In genomic region chr22:39450258-39450955, GRCh38 we compare ENCODE assay signal across 18 cellular contexts. TPM values are rescaled to one million over a fixed set of nuclear protein-coding genes. Genes with fewer than 3 reads are reported as not detected.
DNase-seq lines count a peak whose midpoint lies in the region; ATAC-seq, FAIRE-seq and TF ChIP-seq lines count a peak whose summit lies in the region.
"Had no signal": no experiment of that assay in that cellular context is flagged by ENCODE, and none has a peak within 500 bp of the region (broad histone marks: within the 10 kb centered on the region; RNA-seq: fewer than 3 reads in every experiment).

No MANE protein-coding gene starts in this region.

- H3K4me1 ChIP-seq in OCI-LY7 (ENCODE audit: insufficient read depth, low read length, poor library complexity, severe bottlenecking): peaks cover 78% of the 10 kb centered on the region
- H3K4me1 ChIP-seq in adrenal gland (replicated peaks in 1 of 2): no peaks in the 10 kb centered on the region

- no peak for ATAC-seq in activated CD8-positive, alpha-beta T cell treated with anti-CD3 and anti-CD28 coated beads, Interleukin-2, amount 10 ng/mL, durations not matched to agents 7 days and 5 days
- ATAC-seq in activated CD8-positive, alpha-beta T cell treated with anti-CD3 and anti-CD28 coated beads for 36 hours: no peak
- ATAC-seq in memory B cell (ENCODE audit: low read depth) (no peak), GM18861 (IDR thresholded peaks at IDR 0.05; ENCODE audit: unreplicated experiment) (no peak)
- ATAC-seq in activated naive CD8-positive, alpha-beta T cell treated with anti-CD3 and anti-CD28 coated beads, Interleukin-2, amount 50 U/mL, for 24 hours: no peak

- intact Hi-C loops in activated CD8-positive, alpha-beta T cell treated with anti-CD3 and anti-CD28 coated beads for 36 hours (cut with micrococcal nuclease): no loop called here
- intact Hi-C loops in OCI-LY7 (cut with micrococcal nuclease; ENCODE audit: unreplicated experiment) (no loop called here), adrenal gland (cut with DNase I) (no loop called here)

- no peak for DNase-seq in activated CD8-positive, alpha-beta T cell treated with anti-CD3 and anti-CD28 coated beads, Interleukin-2, amount 10 ng/mL, durations not matched to agents 7 days and 5 days
- DNase-seq in activated CD8-positive, alpha-beta T cell treated with anti-CD3 and anti-CD28 coated beads for 36 hours: no peak
- no peak for DNase-seq in OCI-LY7 (ENCODE audit: low spot score)
- no peak for DNase-seq in memory B cell (ENCODE audit: low spot score in 2 of 2)
- no peak for DNase-seq in urothelium cell line (ENCODE audit: low spot score)
- no peak for DNase-seq in activated naive CD8-positive, alpha-beta T cell treated with anti-CD3 and anti-CD28 coated beads, Interleukin-2, amount 50 U/mL, for 24 hours
- DNase-seq in adrenal gland: no peak
- DNase-seq: 8988T, KBM-7, MG63, NCI-H1105 treated with DMSO at 0.1 percent for 48 hours, NCI-H187, NCI-H82, SJCRH30 had no signal

- H3K27ac Mint-ChIP-seq in activated CD8-positive, alpha-beta T cell treated with anti-CD3 and anti-CD28 coated beads, Interleukin-2, amount 10 ng/mL, durations not matched to agents 7 days and 5 days: peak overlapping the region; percentile 97
- no peak overlapping the region for H3K27ac Mint-ChIP-seq in activated CD8-positive, alpha-beta T cell treated with anti-CD3 and anti-CD28 coated beads for 36 hours
- H3K27ac Mint-ChIP-seq in memory B cell: no peak overlapping the region
- no peak overlapping the region for H3K27ac Mint-ChIP-seq in activated naive CD8-positive, alpha-beta T cell treated with anti-CD3 and anti-CD28 coated beads, Interleukin-2, amount 50 U/mL, for 24 hours

- FAIRE-seq in urothelium cell line (lab: Jason Lieb, UNC): peak; percentile 89
- FAIRE-seq: HTR-8/SVneo had no signal

- peaks cover 4% of the 10 kb centered on the region for H3K27me3 Mint-ChIP-seq in activated CD8-positive, alpha-beta T cell treated with anti-CD3 and anti-CD28 coated beads, Interleukin-2, amount 10 ng/mL, durations not matched to agents 7 days and 5 days (ENCODE audit: low read depth)
- H3K27me3 Mint-ChIP-seq in activated CD8-positive, alpha-beta T cell treated with anti-CD3 and anti-CD28 coated beads for 36 hours: peaks cover 3% of the 10 kb centered on the region
- H3K27me3 Mint-ChIP-seq in memory B cell: no peaks in the 10 kb centered on the region
- H3K27me3 Mint-ChIP-seq in activated naive CD8-positive, alpha-beta T cell treated with anti-CD3 and anti-CD28 coated beads, Interleukin-2, amount 50 U/mL, for 24 hours: peaks cover 4% of the 10 kb centered on the region

- no peak overlapping the region for H2AFZ ChIP-seq in OCI-LY7 (ENCODE audit: low read length)

- H3K27ac ChIP-seq in OCI-LY7 (ENCODE audit: low read depth, low read length, poor library complexity, severe bottlenecking) (peak overlapping the region; percentile 96), adrenal gland (no peak overlapping the region)
- H3K27ac ChIP-seq: BLaER1 treated with 17β-estradiol and CSF1 and Interleukin-3, amounts not matched to agents 10 nM and 100 nM; SJCRH30 had no signal

- peaks cover 67% of the 10 kb centered on the region for H3K4me1 Mint-ChIP-seq in activated CD8-positive, alpha-beta T cell treated with anti-CD3 and anti-CD28 coated beads, Interleukin-2, amount 10 ng/mL, durations not matched to agents 7 days and 5 days (ENCODE audit: low read depth)
- peaks cover 26% of the 10 kb centered on the region for H3K4me1 Mint-ChIP-seq in activated CD8-positive, alpha-beta T cell treated with anti-CD3 and anti-CD28 coated beads for 36 hours (ENCODE audit: low read depth)
- H3K4me1 Mint-ChIP-seq in memory B cell: peaks cover 64% of the 10 kb centered on the region
- H3K4me1 Mint-ChIP-seq in activated naive CD8-positive, alpha-beta T cell treated with anti-CD3 and anti-CD28 coated beads, Interleukin-2, amount 50 U/mL, for 24 hours: peaks cover 40% of the 10 kb centered on the region

- CTCF ChIA-PET in activated CD8-positive, alpha-beta T cell treated with anti-CD3 and anti-CD28 coated beads, Interleukin-2, amount 10 ng/mL, durations not matched to agents 7 days and 5 days (lab: Charles Lee): no interaction called here
- CTCF ChIA-PET in activated CD8-positive, alpha-beta T cell treated with anti-CD3 and anti-CD28 coated beads for 36 hours (lab: Charles Lee): interaction anchor here (0.9 kb wide), 1 partner anchor 16 kb away, joined by 3 read pairs; no protein-coding TSS in a partner anchor
- CTCF ChIA-PET in OCI-LY7 (lab: Charles Lee; ENCODE audit: unreplicated experiment): no interaction called here

- peaks cover 54% of the 10 kb centered on the region for H3K79me2 ChIP-seq in OCI-LY7 (ENCODE audit: insufficient read depth, low read depth, low read length)

- POLR2A ChIA-PET in activated CD8-positive, alpha-beta T cell treated with anti-CD3 and anti-CD28 coated beads, Interleukin-2, amount 10 ng/mL, durations not matched to agents 7 days and 5 days (lab: Charles Lee): no interaction called here
- POLR2A ChIA-PET in activated CD8-positive, alpha-beta T cell treated with anti-CD3 and anti-CD28 coated beads for 36 hours (lab: Charles Lee): interaction anchor here (1.2 kb wide), 1 partner anchor 72 kb away, joined by 4 read pairs; no protein-coding TSS in a partner anchor
- POLR2A ChIA-PET in OCI-LY7 (lab: Charles Lee): no interaction called here

- H3K36me3 Mint-ChIP-seq in activated CD8-positive, alpha-beta T cell treated with anti-CD3 and anti-CD28 coated beads, Interleukin-2, amount 10 ng/mL, durations not matched to agents 7 days and 5 days (ENCODE audit: low read depth): peaks cover 17% of the 10 kb centered on the region
- H3K36me3 Mint-ChIP-seq in activated CD8-positive, alpha-beta T cell treated with anti-CD3 and anti-CD28 coated beads for 36 hours (ENCODE audit: low read depth): no peaks in the 10 kb centered on the region
- H3K36me3 Mint-ChIP-seq in memory B cell: peaks cover 3% of the 10 kb centered on the region
- no peaks in the 10 kb centered on the region for H3K36me3 Mint-ChIP-seq in activated naive CD8-positive, alpha-beta T cell treated with anti-CD3 and anti-CD28 coated beads, Interleukin-2, amount 50 U/mL, for 24 hours (ENCODE audit: low read depth)

- H3K4me3 ChIP-seq in OCI-LY7 (ENCODE audit: low read depth, low read length, poor library complexity, severe bottlenecking) (peak overlapping the region; percentile 74), adrenal gland (no peak overlapping the region)
- H3K4me3 ChIP-seq: BLaER1 treated with 17β-estradiol and CSF1 and Interleukin-3, amounts not matched to agents 10 nM and 100 nM; MG63; SJCRH30 had no signal

- peaks cover 33% of the 10 kb centered on the region for H3K36me3 ChIP-seq in OCI-LY7 (ENCODE audit: insufficient read depth, low read length)
- H3K36me3 ChIP-seq in adrenal gland (replicated peaks in 1 of 2): no peaks in the 10 kb centered on the region
- H3K36me3 ChIP-seq: BLaER1 treated with 17β-estradiol and CSF1 and Interleukin-3, amounts not matched to agents 10 nM and 100 nM; MG63; SJCRH30 had no signal

- H3K9me3 ChIP-seq in OCI-LY7 (ENCODE audit: low read length) (no peaks in the 10 kb centered on the region), adrenal gland (replicated peaks in 1 of 3) (no peaks in the 10 kb centered on the region)
- H3K9me3 ChIP-seq: BLaER1 treated with 17β-estradiol and CSF1 and Interleukin-3, amounts not matched to agents 10 nM and 100 nM; MG63; SJCRH30 had no signal

- TF ChIP-seq POLR2A in adrenal gland (IDR thresholded peaks at IDR 0.05): no peak

- H3K4me3 Mint-ChIP-seq in activated CD8-positive, alpha-beta T cell treated with anti-CD3 and anti-CD28 coated beads, Interleukin-2, amount 10 ng/mL, durations not matched to agents 7 days and 5 days: no peak overlapping the region
- H3K4me3 Mint-ChIP-seq in activated CD8-positive, alpha-beta T cell treated with anti-CD3 and anti-CD28 coated beads for 36 hours: no peak overlapping the region
- H3K4me3 Mint-ChIP-seq in memory B cell: peak overlapping the region; percentile 91
- no peak overlapping the region for H3K4me3 Mint-ChIP-seq in activated naive CD8-positive, alpha-beta T cell treated with anti-CD3 and anti-CD28 coated beads, Interleukin-2, amount 50 U/mL, for 24 hours

- H3K9me3 Mint-ChIP-seq in activated CD8-positive, alpha-beta T cell treated with anti-CD3 and anti-CD28 coated beads, Interleukin-2, amount 10 ng/mL, durations not matched to agents 7 days and 5 days (ENCODE audit: insufficient read depth): no peaks in the 10 kb centered on the region
- H3K9me3 Mint-ChIP-seq in activated CD8-positive, alpha-beta T cell treated with anti-CD3 and anti-CD28 coated beads for 36 hours: no peaks in the 10 kb centered on the region
- H3K9me3 Mint-ChIP-seq in memory B cell: no peaks in the 10 kb centered on the region
- H3K9me3 Mint-ChIP-seq in activated naive CD8-positive, alpha-beta T cell treated with anti-CD3 and anti-CD28 coated beads, Interleukin-2, amount 50 U/mL, for 24 hours: no peaks in the 10 kb centered on the region

- H3K27me3 ChIP-seq in adrenal gland: no peaks in the 10 kb centered on the region
- H3K27me3 ChIP-seq: MG63 had no signal

- WGBS in adrenal gland, 4 donors: 82 to 95% (median 91%) methylated on average over 9 to 13 of the region's 13 CpGs

- BruUV-seq in OCI-LY7 (replicated peaks; lab: Mats Ljungman, UMichigan): no TSS peak

- no peaks in the 10 kb centered on the region for H4K20me1 ChIP-seq in OCI-LY7 (ENCODE audit: insufficient read depth, low read length)
- H4K20me1 ChIP-seq: BLaER1 treated with 17β-estradiol and CSF1 and Interleukin-3, amounts not matched to agents 10 nM and 100 nM had no signal

- peak overlapping the region; percentile 75 for H3K4me2 ChIP-seq in OCI-LY7 (ENCODE audit: low read length)

- H3K9me2 ChIP-seq in OCI-LY7 (ENCODE audit: insufficient read depth, low read length): no peaks in the 10 kb centered on the region

- no peak for TF ChIP-seq CTCF in activated CD8-positive, alpha-beta T cell treated with anti-CD3 and anti-CD28 coated beads for 36 hours (IDR thresholded peaks at IDR 0.05)
- TF ChIP-seq CTCF in OCI-LY7 (conservative IDR thresholded peaks at IDR 0.05; ENCODE audit: low read length) (no peak), adrenal gland (IDR thresholded peaks at IDR 0.05) (no peak)

RNA-seq across cellular contexts. Expression of gene MGAT3, which starts 6.4 kb away (rescaled TPM):
- total RNA-seq in activated CD8-positive, alpha-beta T cell treated with anti-CD3 and anti-CD28 coated beads, Interleukin-2, amount 10 ng/mL, durations not matched to agents 7 days and 5 days: 10 to 100 TPM in 1 of 2 experiments, 1 to 10 TPM in 1; 9.1 to 10.0 TPM
- 1 to 10 TPM in 1 of 2 experiments, under 1 TPM in 1; 0.90 to 1.9 TPM for total RNA-seq in activated CD8-positive, alpha-beta T cell treated with anti-CD3 and anti-CD28 coated beads for 36 hours
- total RNA-seq in OCI-LY7 (2014; rRNA removed; shearing (Covaris generic)): 15.4 and 16.3 TPM in 2 replicates
- total RNA-seq in OCI-LY7 (2022) (34.1 and 44.3 TPM in 2 replicates), adrenal gland (1 to 10 TPM; 1.0 to 6.9 (median 2.4) TPM)
- 1 to 10 TPM in 2 of 3 donors, under 1 TPM in 1; 0.42 to 1.4 (median 1.2) TPM for polyA plus RNA-seq in adrenal gland
- total RNA-seq: RPMI7951, SJCRH30 had no signal

RNA-seq across cellular contexts. Expression of gene TAB1, which starts 50.8 kb away (rescaled TPM):
- 10 to 100 TPM; 27.0 to 28.5 TPM for total RNA-seq in activated CD8-positive, alpha-beta T cell treated with anti-CD3 and anti-CD28 coated beads, Interleukin-2, amount 10 ng/mL, durations not matched to agents 7 days and 5 days
- total RNA-seq in activated CD8-positive, alpha-beta T cell treated with anti-CD3 and anti-CD28 coated beads for 36 hours: 10 to 100 TPM; 21.6 to 22.8 TPM
- 17.7 and 18.1 TPM in 2 replicates for total RNA-seq in OCI-LY7 (2014; rRNA removed; shearing (Covaris generic))
- total RNA-seq in OCI-LY7 (2022) (36.5 and 38.2 TPM in 2 replicates), adrenal gland (10 to 100 TPM; 16.7 to 38.0 (median 24.9) TPM)
- 10 to 100 TPM in 2 of 3 donors, 1 to 10 TPM in 1; 9.3 to 31.4 (median 20.6) TPM for polyA plus RNA-seq in adrenal gland

RNA-seq across cellular contexts. Expression of gene MIEF1, which starts 51.7 kb away (rescaled TPM):
- 10 to 100 TPM; 37.9 to 38.2 TPM for total RNA-seq in activated CD8-positive, alpha-beta T cell treated with anti-CD3 and anti-CD28 coated beads, Interleukin-2, amount 10 ng/mL, durations not matched to agents 7 days and 5 days
- total RNA-seq in activated CD8-positive, alpha-beta T cell treated with anti-CD3 and anti-CD28 coated beads for 36 hours: 10 to 100 TPM; 48.2 to 51.1 TPM
- 32.5 and 34.1 TPM in 2 replicates for total RNA-seq in OCI-LY7 (2014; rRNA removed; shearing (Covaris generic))
- total RNA-seq in OCI-LY7 (2022) (51.9 and 55.0 TPM in 2 replicates), adrenal gland (10 to 100 TPM; 24.4 to 44.2 (median 26.9) TPM)
- 10 to 100 TPM in 1 of 3 donors, 1 to 10 TPM in 2; 5.1 to 27.0 (median 6.9) TPM for polyA plus RNA-seq in adrenal gland
